ENCODE assay signal across 1 cellular context in genomic region chr17:29617481-29618271, GRCh38.
A peak's percentile ranks its signal among the peaks of the same experiment; 100 is the strongest.
TF ChIP-seq lines count a peak whose summit lies in the region.

No MANE protein-coding gene starts in this region.

TF ChIP-seq in K562, 482 proteins besides CTCF, POLR2A, EP300 and RAD21 (continues in another document):
- TF ChIP-seq L3MBTL2 (IDR thresholded peaks at IDR 0.05) (peak; percentile 94), MGA (IDR thresholded peaks at IDR 0.05) (peak; percentile 89), SMARCA4 (IDR thresholded peaks at IDR 0.05) (0 out of 2 replicates have a peak, but pooled peaks have one; percentile 13), CTBP1 (IDR thresholded peaks at IDR 0.05; ENCODE audit: borderline replicate concordance) (peak; percentile 94), ZNF780A (CRISPR knock-in tag; IDR thresholded peaks at IDR 0.05) (no peak), ETV5 (CRISPR knock-in tag; IDR thresholded peaks at IDR 0.05; ENCODE audit: low read depth) (peak; percentile 56; the same call in 1 of the 2 replicates), ZFX (CRISPR knock-in tag; IDR thresholded peaks at IDR 0.05) (peak; percentile 92), MLLT1 (IDR thresholded peaks at IDR 0.05) (peak in 1 of 2 experiments; percentile 33; a peak in 1 of 4 replicates), YY1 (IDR thresholded peaks at IDR 0.05; ENCODE audit: borderline replicate concordance in 1 of 3, control insufficient read depth in 1 of 3, extremely low read depth in 1 of 3, insufficient read depth in 3 of 3, insufficient read length in 1 of 3, insufficient replicate concordance in 2 of 3, low read depth in 1 of 3, low read length in 2 of 3) (peak in 2 of 3 experiments; percentile 28 to 50), XRCC5 (IDR thresholded peaks at IDR 0.05; ENCODE audit: low read depth, low read length) (peak; percentile 76; the same call in 1 of the 2 replicates), MYC (IDR thresholded peaks at IDR 0.05; ENCODE audit: low read depth, low read length) (peak; percentile 58; the same call in 1 of the 2 replicates), MYC (CRISPR knock-in tag; IDR thresholded peaks at IDR 0.05; ENCODE audit: borderline replicate concordance, low read depth) (no peak), TBP (optimal IDR thresholded peaks at IDR 0.05; ENCODE audit: low read depth, low read length) (peak; percentile 74), NRF1 (conservative IDR thresholded peaks at IDR 0.05 in 1 of 2, IDR thresholded peaks at IDR 0.05 in 1 of 2) (peak; percentile 70 to 75), RCOR1 (IDR thresholded peaks at IDR 0.05; ENCODE audit: borderline replicate concordance in 1 of 2, low read depth in 2 of 2, low read length in 2 of 2) (peak; percentile 18 to 72; a peak in 2 of 4 replicates), EP400 (IDR thresholded peaks at IDR 0.05) (peak; percentile 66; the same call in 1 of the 2 replicates), GATAD2A (IDR thresholded peaks at IDR 0.05) (peak; percentile 58; the same call in 1 of the 2 replicates), DPF2 (IDR thresholded peaks at IDR 0.05) (no peak), MTA3 (IDR thresholded peaks at IDR 0.05; ENCODE audit: borderline replicate concordance) (peak; percentile 90), EGR1 (conservative IDR thresholded peaks at IDR 0.05) (peak; percentile 57; the same call in 1 of the 2 replicates), E2F8 (IDR thresholded peaks at IDR 0.05; ENCODE audit: low read depth, partially characterized antibody) (no peak), TEAD4 (IDR thresholded peaks at IDR 0.05; ENCODE audit: low read length) (peak; percentile 12; the same call in 1 of the 2 replicates), TEAD4 (CRISPR knock-in tag; IDR thresholded peaks at IDR 0.05; ENCODE audit: borderline replicate concordance) (no peak), MEIS2 (IDR thresholded peaks at IDR 0.05; ENCODE audit: partially characterized antibody) (peak; percentile 4)
- TF ChIP-seq, protein P1, sequence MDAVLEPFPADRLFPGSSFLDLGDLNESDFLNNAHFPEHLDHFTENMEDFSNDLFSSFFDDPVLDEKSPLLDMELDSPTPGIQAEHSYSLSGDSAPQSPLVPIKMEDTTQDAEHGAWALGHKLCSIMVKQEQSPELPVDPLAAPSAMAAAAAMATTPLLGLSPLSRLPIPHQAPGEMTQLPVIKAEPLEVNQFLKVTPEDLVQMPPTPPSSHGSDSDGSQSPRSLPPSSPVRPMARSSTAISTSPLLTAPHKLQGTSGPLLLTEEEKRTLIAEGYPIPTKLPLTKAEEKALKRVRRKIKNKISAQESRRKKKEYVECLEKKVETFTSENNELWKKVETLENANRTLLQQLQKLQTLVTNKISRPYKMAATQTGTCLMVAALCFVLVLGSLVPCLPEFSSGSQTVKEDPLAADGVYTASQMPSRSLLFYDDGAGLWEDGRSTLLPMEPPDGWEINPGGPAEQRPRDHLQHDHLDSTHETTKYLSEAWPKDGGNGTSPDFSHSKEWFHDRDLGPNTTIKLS (IDR thresholded peaks at IDR 0.05; ENCODE audit: borderline replicate concordance, low read depth): 0 out of 2 replicates have a peak, but pooled peaks have one; percentile 51
- TF ChIP-seq, protein P2, sequence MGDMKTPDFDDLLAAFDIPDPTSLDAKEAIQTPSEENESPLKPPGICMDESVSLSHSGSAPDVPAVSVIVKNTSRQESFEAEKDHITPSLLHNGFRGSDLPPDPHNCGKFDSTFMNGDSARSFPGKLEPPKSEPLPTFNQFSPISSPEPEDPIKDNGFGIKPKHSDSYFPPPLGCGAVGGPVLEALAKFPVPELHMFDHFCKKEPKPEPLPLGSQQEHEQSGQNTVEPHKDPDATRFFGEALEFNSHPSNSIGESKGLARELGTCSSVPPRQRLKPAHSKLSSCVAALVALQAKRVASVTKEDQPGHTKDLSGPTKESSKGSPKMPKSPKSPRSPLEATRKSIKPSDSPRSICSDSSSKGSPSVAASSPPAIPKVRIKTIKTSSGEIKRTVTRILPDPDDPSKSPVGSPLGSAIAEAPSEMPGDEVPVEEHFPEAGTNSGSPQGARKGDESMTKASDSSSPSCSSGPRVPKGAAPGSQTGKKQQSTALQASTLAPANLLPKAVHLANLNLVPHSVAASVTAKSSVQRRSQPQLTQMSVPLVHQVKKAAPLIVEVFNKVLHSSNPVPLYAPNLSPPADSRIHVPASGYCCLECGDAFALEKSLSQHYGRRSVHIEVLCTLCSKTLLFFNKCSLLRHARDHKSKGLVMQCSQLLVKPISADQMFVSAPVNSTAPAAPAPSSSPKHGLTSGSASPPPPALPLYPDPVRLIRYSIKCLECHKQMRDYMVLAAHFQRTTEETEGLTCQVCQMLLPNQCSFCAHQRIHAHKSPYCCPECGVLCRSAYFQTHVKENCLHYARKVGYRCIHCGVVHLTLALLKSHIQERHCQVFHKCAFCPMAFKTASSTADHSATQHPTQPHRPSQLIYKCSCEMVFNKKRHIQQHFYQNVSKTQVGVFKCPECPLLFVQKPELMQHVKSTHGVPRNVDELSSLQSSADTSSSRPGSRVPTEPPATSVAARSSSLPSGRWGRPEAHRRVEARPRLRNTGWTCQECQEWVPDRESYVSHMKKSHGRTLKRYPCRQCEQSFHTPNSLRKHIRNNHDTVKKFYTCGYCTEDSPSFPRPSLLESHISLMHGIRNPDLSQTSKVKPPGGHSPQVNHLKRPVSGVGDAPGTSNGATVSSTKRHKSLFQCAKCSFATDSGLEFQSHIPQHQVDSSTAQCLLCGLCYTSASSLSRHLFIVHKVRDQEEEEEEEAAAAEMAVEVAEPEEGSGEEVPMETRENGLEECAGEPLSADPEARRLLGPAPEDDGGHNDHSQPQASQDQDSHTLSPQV (IDR thresholded peaks at IDR 0.05): peak; percentile 62; the same call in 1 of the 2 replicates
- TF ChIP-seq, protein P3, sequence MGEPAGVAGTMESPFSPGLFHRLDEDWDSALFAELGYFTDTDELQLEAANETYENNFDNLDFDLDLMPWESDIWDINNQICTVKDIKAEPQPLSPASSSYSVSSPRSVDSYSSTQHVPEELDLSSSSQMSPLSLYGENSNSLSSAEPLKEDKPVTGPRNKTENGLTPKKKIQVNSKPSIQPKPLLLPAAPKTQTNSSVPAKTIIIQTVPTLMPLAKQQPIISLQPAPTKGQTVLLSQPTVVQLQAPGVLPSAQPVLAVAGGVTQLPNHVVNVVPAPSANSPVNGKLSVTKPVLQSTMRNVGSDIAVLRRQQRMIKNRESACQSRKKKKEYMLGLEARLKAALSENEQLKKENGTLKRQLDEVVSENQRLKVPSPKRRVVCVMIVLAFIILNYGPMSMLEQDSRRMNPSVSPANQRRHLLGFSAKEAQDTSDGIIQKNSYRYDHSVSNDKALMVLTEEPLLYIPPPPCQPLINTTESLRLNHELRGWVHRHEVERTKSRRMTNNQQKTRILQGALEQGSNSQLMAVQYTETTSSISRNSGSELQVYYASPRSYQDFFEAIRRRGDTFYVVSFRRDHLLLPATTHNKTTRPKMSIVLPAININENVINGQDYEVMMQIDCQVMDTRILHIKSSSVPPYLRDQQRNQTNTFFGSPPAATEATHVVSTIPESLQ (CRISPR knock-in tag; IDR thresholded peaks at IDR 0.05): peak; percentile 52; the same call in 1 of the 2 replicates
- TF ChIP-seq, protein P4, sequence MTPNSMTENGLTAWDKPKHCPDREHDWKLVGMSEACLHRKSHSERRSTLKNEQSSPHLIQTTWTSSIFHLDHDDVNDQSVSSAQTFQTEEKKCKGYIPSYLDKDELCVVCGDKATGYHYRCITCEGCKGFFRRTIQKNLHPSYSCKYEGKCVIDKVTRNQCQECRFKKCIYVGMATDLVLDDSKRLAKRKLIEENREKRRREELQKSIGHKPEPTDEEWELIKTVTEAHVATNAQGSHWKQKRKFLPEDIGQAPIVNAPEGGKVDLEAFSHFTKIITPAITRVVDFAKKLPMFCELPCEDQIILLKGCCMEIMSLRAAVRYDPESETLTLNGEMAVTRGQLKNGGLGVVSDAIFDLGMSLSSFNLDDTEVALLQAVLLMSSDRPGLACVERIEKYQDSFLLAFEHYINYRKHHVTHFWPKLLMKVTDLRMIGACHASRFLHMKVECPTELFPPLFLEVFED (CRISPR knock-in tag; conservative IDR thresholded peaks at IDR 0.05): no peak
